16 cellular contexts compared by ENCODE assay signal in genomic region chr10:88651131-88651541, GRCh38. TPM values are rescaled to one million over a fixed set of nuclear protein-coding genes. Genes with fewer than 3 reads are reported as not detected.
DNase-seq lines count a peak whose midpoint lies in the region; ATAC-seq and TF ChIP-seq lines count a peak whose summit lies in the region.
"Had no signal": no experiment of that assay in that cellular context is flagged by ENCODE, and none has a peak within 500 bp of the region (broad histone marks: within the 10 kb centered on the region; RNA-seq: fewer than 3 reads in every experiment).

No MANE protein-coding gene starts in this region.

- H3K36me3 ChIP-seq in Loucy (ENCODE audit: insufficient read depth, low read length) (no peaks in the 10 kb centered on the region), lung (ENCODE audit: control insufficient read depth in 2 of 2, insufficient read depth in 2 of 2, low read length in 2 of 2) (no peaks in the 10 kb centered on the region)
- H3K36me3 ChIP-seq: adrenal gland had no signal

- H3K9me3 ChIP-seq in Loucy (ENCODE audit: insufficient read depth, low read depth, low read length) = no peaks in the 10 kb centered on the region
- H3K9me3 ChIP-seq in lung (ENCODE audit: control insufficient read depth in 2 of 2, insufficient read depth in 1 of 2, low read length in 1 of 2) = no peaks in the 10 kb centered on the region
- H3K9me3 ChIP-seq: adrenal gland had no signal

- no peak overlapping the region for H3K9ac ChIP-seq in Loucy (ENCODE audit: low read depth, low read length, poor library complexity, severe bottlenecking)

- DNase-seq in AG09319 (ENCODE audit: extremely low read depth, low read depth) (peak; percentile 58), cardiac fibroblast (ENCODE audit: low read depth in 2 of 2) (peak; percentile 92 to 94), lung (ENCODE audit: low spot score) (no peak), NCI-H748 (lab: John Stamatoyannopoulos, UW; ENCODE audit: unreplicated experiment) (no peak)
- DNase-seq in activated T-cell treated with anti-CD3 and anti-CD28 coated beads, Interleukin-2, amount 50 U/mL, for 72 hours = no peak
- DNase-seq: CD8-positive, alpha-beta T cell; NCI-H1436 treated with DMSO at 0.1 percent for 48 hours; NK-92 treated with Interleukin-12 subunit alpha and Interleukin-12 subunit beta, amount 100 ng/mL, for 24 hours; nucleus accumbens; stimulated activated CD4-positive, alpha-beta T cell treated with anti-CD3 and anti-CD28 coated beads, Interleukin-2, amount 100 ng/mL, for 48 hours had no signal

- peaks cover 15% of the 10 kb centered on the region for H3K27me3 Mint-ChIP-seq in activated T-cell treated with anti-CD3 and anti-CD28 coated beads, Interleukin-2, amount 50 U/mL, for 72 hours (ENCODE audit: low read depth)

- H3K4me1 ChIP-seq in Loucy (ENCODE audit: insufficient read depth, low read length, poor library complexity, severe bottlenecking) (peaks cover 22% of the 10 kb centered on the region), lung (ENCODE audit: control insufficient read depth in 2 of 2, insufficient read depth in 2 of 2, low read length in 2 of 2) (no peaks in the 10 kb centered on the region)

- no peaks in the 10 kb centered on the region for H3K9me2 ChIP-seq in Loucy (replicated peaks; ENCODE audit: low read depth, low read length)

- TF ChIP-seq CTCF in AG09319 (IDR thresholded peaks at IDR 0.05; ENCODE audit: low read depth, low read length) (no peak), Loucy (conservative IDR thresholded peaks at IDR 0.05; ENCODE audit: low read length) (no peak), cardiac fibroblast (IDR thresholded peaks at IDR 0.05; ENCODE audit: low read depth, low read length) (no peak), lung (IDR thresholded peaks at IDR 0.05; ENCODE audit: control extremely low read depth, extremely low read depth) (no peak)

- no peaks in the 10 kb centered on the region for H4K20me1 ChIP-seq in Loucy (ENCODE audit: insufficient read depth, low read length, poor library complexity, severe bottlenecking)

- H3K27ac Mint-ChIP-seq in activated T-cell treated with anti-CD3 and anti-CD28 coated beads, Interleukin-2, amount 50 U/mL, for 72 hours = no peak overlapping the region
- H3K27ac Mint-ChIP-seq: CD8-positive, alpha-beta T cell; T-helper 1 cell treated with Interleukin-12 subunit alpha and Interleukin-12 subunit beta and Interleukin-4 antibody, amounts not matched to agents 30 μg/mL and 1 μg/mL, for 36 hours had no signal

- no peak overlapping the region for H3K4me2 ChIP-seq in Loucy (ENCODE audit: low read depth, low read length, poor library complexity, severe bottlenecking)

- no peaks in the 10 kb centered on the region for H3F3A ChIP-seq in Loucy (ENCODE audit: low read depth)

- H3K27me3 ChIP-seq in Loucy (ENCODE audit: insufficient read depth, low read length, poor library complexity, severe bottlenecking) (no peaks in the 10 kb centered on the region), lung (ENCODE audit: control insufficient read depth, insufficient read depth) (no peaks in the 10 kb centered on the region)
- H3K27me3 ChIP-seq: adrenal gland had no signal

- no peaks in the 10 kb centered on the region for H3K4me1 Mint-ChIP-seq in activated T-cell treated with anti-CD3 and anti-CD28 coated beads, Interleukin-2, amount 50 U/mL, for 72 hours (ENCODE audit: low read depth)

- H3K4me3 ChIP-seq in Loucy (ENCODE audit: low read length, poor library complexity, severe bottlenecking) (no peak overlapping the region), cardiac fibroblast (replicated peaks in 1 of 2; ENCODE audit: low read depth in 2 of 2, low read length in 2 of 2) (no peak overlapping the region), lung (no peak overlapping the region)
- H3K4me3 ChIP-seq: adrenal gland had no signal

- no peaks in the 10 kb centered on the region for H3K79me2 ChIP-seq in Loucy (ENCODE audit: insufficient read depth, low read length)

- H3K9me3 Mint-ChIP-seq in activated T-cell treated with anti-CD3 and anti-CD28 coated beads, Interleukin-2, amount 50 U/mL, for 72 hours = no peaks in the 10 kb centered on the region
- H3K9me3 Mint-ChIP-seq: CD8-positive, alpha-beta T cell; T-helper 1 cell treated with Interleukin-12 subunit alpha and Interleukin-12 subunit beta and Interleukin-4 antibody, amounts not matched to agents 30 μg/mL and 1 μg/mL, for 36 hours had no signal

- H2AFZ ChIP-seq in Loucy (ENCODE audit: low read length) = peak overlapping the region; percentile 43; the same call in 1 of the 2 replicates

- peak; percentile 27 for ATAC-seq in lung (ENCODE audit: insufficient read depth, low FRiP score)
- no peak for ATAC-seq in activated T-cell treated with anti-CD3 and anti-CD28 coated beads, Interleukin-2, amount 50 U/mL, for 72 hours (replicated peaks in 1 of 2)
- ATAC-seq in HG03432 (IDR thresholded peaks at IDR 0.05; ENCODE audit: unreplicated experiment) = no peak
- no peak for ATAC-seq in HG02610 (IDR thresholded peaks at IDR 0.05; ENCODE audit: unreplicated experiment)
- ATAC-seq: CD8-positive, alpha-beta T cell had no signal

- H3K4me3 Mint-ChIP-seq in activated T-cell treated with anti-CD3 and anti-CD28 coated beads, Interleukin-2, amount 50 U/mL, for 72 hours = no peak overlapping the region
- H3K4me3 Mint-ChIP-seq: CD8-positive, alpha-beta T cell; T-helper 1 cell treated with Interleukin-12 subunit alpha and Interleukin-12 subunit beta and Interleukin-4 antibody, amounts not matched to agents 30 μg/mL and 1 μg/mL, for 36 hours had no signal

- H3K27ac ChIP-seq in lung (ENCODE audit: low read depth in 1 of 2, low read length in 1 of 2) = no peak overlapping the region
- H3K27ac ChIP-seq: adrenal gland had no signal

- no peaks in the 10 kb centered on the region for H3K36me3 Mint-ChIP-seq in activated T-cell treated with anti-CD3 and anti-CD28 coated beads, Interleukin-2, amount 50 U/mL, for 72 hours (ENCODE audit: insufficient read depth in 2 of 2)
- H3K36me3 Mint-ChIP-seq: CD8-positive, alpha-beta T cell had no signal

RNA-seq across cellular contexts. Expression of gene LIPF, which starts 13.1 kb away (rescaled TPM):
- total RNA-seq in lung = not detected
- under 1 TPM in 1 of 2 donors, not detected in 1; 0.22 TPM for polyA plus RNA-seq in lung
- total RNA-seq in activated T-cell treated with anti-CD3 and anti-CD28 coated beads, Interleukin-2, amount 50 U/mL, for 72 hours = not detected
- total RNA-seq: CD8-positive, alpha-beta T cell had no signal

RNA-seq across cellular contexts. Expression of gene LIPK, which starts 54.9 kb away (rescaled TPM):
- not detected for total RNA-seq in lung
- not detected for polyA plus RNA-seq in lung
- not detected for total RNA-seq in activated T-cell treated with anti-CD3 and anti-CD28 coated beads, Interleukin-2, amount 50 U/mL, for 72 hours
- total RNA-seq: adrenal gland; CD8-positive, alpha-beta T cell; subcutaneous adipose tissue had no signal
- polyA plus RNA-seq: adrenal gland had no signal

Comparison
In these comparisons a context has a peak if more than half of its experiments do, and no peak if none do; other contexts are left out.
1. DNase-seq: peak in AG09319 (single experiment) and cardiac fibroblast (2 of 2); none in lung (single experiment), activated T-cell treated with anti-CD3 and anti-CD28 coated beads, Interleukin-2, amount 50 U/mL, for 72 hours (0 of 2) and NCI-H748 (single experiment).